Comparison of ENCODE assay signal across 8 cellular contexts in genomic region chr11:69636512-69636866, GRCh38. TPM values are rescaled to one million over a fixed set of nuclear protein-coding genes. Genes with fewer than 3 reads are reported as not detected.
DNase-seq lines count a peak whose midpoint lies in the region; ATAC-seq and TF ChIP-seq lines count a peak whose summit lies in the region.

No MANE protein-coding gene starts in this region.

- H3K36me3 ChIP-seq in mesodermal cell (ENCODE audit: control insufficient read depth, insufficient read depth, low read length) (no peaks in the 10 kb centered on the region), vagina (no peaks in the 10 kb centered on the region)

- no peak for TF ChIP-seq CTCF in AG10803 (conservative IDR thresholded peaks at IDR 0.05; ENCODE audit: low read length)
- no peak for TF ChIP-seq CTCF in epithelial cell of proximal tubule (conservative IDR thresholded peaks at IDR 0.05; ENCODE audit: low read depth, low read length)
- TF ChIP-seq CTCF in vagina (IDR thresholded peaks at IDR 0.05) = no peak
- no peak for TF ChIP-seq CTCF in CD14-positive monocyte (IDR thresholded peaks at IDR 0.05)

- TF ChIP-seq POLR2A in vagina (IDR thresholded peaks at IDR 0.05) = no peak

- DNase-seq in AG10803 (ENCODE audit: low read depth) (peak; percentile 94), NCI-H226 (peak; percentile 92), epithelial cell of proximal tubule (ENCODE audit: low read depth) (no peak), vagina (ENCODE audit: extremely low spot score in 2 of 2) (no peak), SKM-1 (lab: John Stamatoyannopoulos, UW; ENCODE audit: unreplicated experiment) (no peak), CD14-positive monocyte (ENCODE audit: low spot score) (no peak)

- peak overlapping the region; percentile 50 for H3K4me3 ChIP-seq in AG10803 (ENCODE audit: low read length)
- H3K4me3 ChIP-seq in epithelial cell of proximal tubule (ENCODE audit: low read depth, low read length) = peak overlapping the region; percentile 94
- peak overlapping the region; percentile 97 for H3K4me3 ChIP-seq in mesodermal cell (ENCODE audit: extremely low read depth, insufficient read depth, low read length, poor library complexity, severe bottlenecking)
- peak overlapping the region; percentile 40 to 43 for H3K4me3 ChIP-seq in vagina

- peaks cover 33% of the 10 kb centered on the region for H3K4me1 Mint-ChIP-seq in CD14-positive monocyte

- peak overlapping the region in 1 of 2 donors; percentile 82 for H3K4me3 Mint-ChIP-seq in CD14-positive monocyte

- H3K36me3 Mint-ChIP-seq in CD14-positive monocyte = peaks cover 2 to 3% of the 10 kb centered on the region in 2 donors

- H3K27me3 Mint-ChIP-seq in CD14-positive monocyte (ENCODE audit: low read depth in 3 of 3) = peaks cover 67 to 91% (median 77%) of the 10 kb centered on the region in 3 donors

- WGBS in mesodermal cell (ENCODE audit: insufficient coverage in 2 of 2), 2 experiments = 0 to 1% methylated on average over 31 to 38 of the region's 43 CpGs

- H3K27ac ChIP-seq in mesodermal cell (ENCODE audit: low read depth, low read length, severe bottlenecking) (peak overlapping the region; percentile 78), vagina (no peak overlapping the region)

- peaks cover 0 to 27% (median 10%) of the 10 kb centered on the region in 7 donors for H3K9me3 Mint-ChIP-seq in CD14-positive monocyte

- intact Hi-C loops in vagina (cut with DNase I) (no loop called here), CD14-positive monocyte (cut with micrococcal nuclease) (no loop called here)

- H3K27me3 ChIP-seq in vagina = no peaks in the 10 kb centered on the region

- H3K9me3 ChIP-seq in mesodermal cell (ENCODE audit: control insufficient read depth, low read length) (no peaks in the 10 kb centered on the region), vagina (no peaks in the 10 kb centered on the region)

- H3K4me1 ChIP-seq in mesodermal cell (ENCODE audit: control insufficient read depth, insufficient read depth, low read length, poor library complexity, severe bottlenecking) (peaks cover 25% of the 10 kb centered on the region), vagina (peaks cover 56% of the 10 kb centered on the region)

- ATAC-seq in HG03095 (IDR thresholded peaks at IDR 0.05; ENCODE audit: unreplicated experiment) = no peak

- H3K27ac Mint-ChIP-seq in CD14-positive monocyte = no peak overlapping the region

RNA-seq across cellular contexts. Expression of gene CCND1, which starts 4.5 kb away (rescaled TPM):
- total RNA-seq in epithelial cell of proximal tubule (345 and 533 TPM in 2 replicates), vagina (112 TPM)
- polyA plus RNA-seq in mesodermal cell (2013, experiment 1 of 2) = 278 TPM
- 285 TPM for polyA plus RNA-seq in mesodermal cell (2013, experiment 2 of 2)
- polyA plus RNA-seq in CD14-positive monocyte = not detected

RNA-seq across cellular contexts. Expression of gene LTO1, which starts 38.7 kb away (rescaled TPM):
- total RNA-seq in epithelial cell of proximal tubule (15.9 and 17.3 TPM in 2 replicates), vagina (15.7 TPM)
- polyA plus RNA-seq in mesodermal cell (2013, experiment 1 of 2) = 12.1 TPM
- polyA plus RNA-seq in mesodermal cell (2013, experiment 2 of 2) = 13.3 TPM
- 1 to 10 TPM; 3.9 to 5.2 TPM for polyA plus RNA-seq in CD14-positive monocyte

Comparison
In these comparisons a context has a peak if more than half of its experiments do, and no peak if none do; other contexts are left out.
1. DNase-seq: peak in AG10803 (single experiment) and NCI-H226 (single experiment); none in epithelial cell of proximal tubule (single experiment), vagina (0 of 2), SKM-1 (single experiment) and CD14-positive monocyte (single experiment).
2. H3K4me3 ChIP-seq: peak in every context shown above with its lines; median percentile 97 in mesodermal cell; 94 in epithelial cell of proximal tubule; 50 in AG10803; 42 in vagina.